30 cellular contexts compared by ENCODE assay signal in genomic region chr17:37535906-37536305, GRCh38.
"Had no signal": no experiment of that assay in that cellular context is flagged by ENCODE, and none has a peak within 500 bp of the region (broad histone marks: within the 10 kb centered on the region; RNA-seq: fewer than 3 reads in every experiment).

No MANE protein-coding gene starts in this region.

- H3K27ac Mint-ChIP-seq: activated CD4-positive, alpha-beta T cell treated with anti-CD3 and anti-CD28 coated beads, Interleukin-2, amount 10 ng/mL, durations not matched to agents 7 days and 5 days; activated CD8-positive, alpha-beta memory T cell treated with anti-CD3 and anti-CD28 coated beads, Interleukin-2, amount 10 ng/mL, durations not matched to agents 7 days and 5 days had no signal

- H3K27me3 Mint-ChIP-seq: activated CD4-positive, alpha-beta T cell treated with anti-CD3 and anti-CD28 coated beads, Interleukin-2, amount 10 ng/mL, durations not matched to agents 7 days and 5 days; activated CD8-positive, alpha-beta memory T cell treated with anti-CD3 and anti-CD28 coated beads, Interleukin-2, amount 10 ng/mL, durations not matched to agents 7 days and 5 days; T-cell had no signal

- H3K4me3 ChIP-seq: MG63, SJSA1 had no signal

- H3K9me3 ChIP-seq: MG63, SJSA1, SK-N-SH had no signal

- H3K4me1 ChIP-seq: SJSA1 had no signal

- H3K27ac ChIP-seq: brain microvascular endothelial cell, SJSA1 had no signal

- H3K4me1 Mint-ChIP-seq: activated CD4-positive, alpha-beta T cell treated with anti-CD3 and anti-CD28 coated beads, Interleukin-2, amount 10 ng/mL, durations not matched to agents 7 days and 5 days; activated CD8-positive, alpha-beta memory T cell treated with anti-CD3 and anti-CD28 coated beads, Interleukin-2, amount 10 ng/mL, durations not matched to agents 7 days and 5 days; T-cell had no signal

- H3K4me3 Mint-ChIP-seq: activated CD4-positive, alpha-beta T cell treated with anti-CD3 and anti-CD28 coated beads, Interleukin-2, amount 10 ng/mL, durations not matched to agents 7 days and 5 days; activated CD8-positive, alpha-beta memory T cell treated with anti-CD3 and anti-CD28 coated beads, Interleukin-2, amount 10 ng/mL, durations not matched to agents 7 days and 5 days; T-cell; T-helper 2 cell treated with Interferon-gamma antibody and Interleukin-4, amounts not matched to agents 5 μg/mL and 100 μg/mL, for 36 hours had no signal

- H3K9me3 Mint-ChIP-seq: activated CD4-positive, alpha-beta T cell treated with anti-CD3 and anti-CD28 coated beads, Interleukin-2, amount 10 ng/mL, durations not matched to agents 7 days and 5 days; T-cell; T-helper 2 cell treated with Interferon-gamma antibody and Interleukin-4, amounts not matched to agents 5 μg/mL and 100 μg/mL, for 36 hours had no signal

- ATAC-seq: activated CD8-positive, alpha-beta memory T cell treated with anti-CD3 and anti-CD28 coated beads, Interleukin-2, amount 10 ng/mL, durations not matched to agents 7 days and 5 days; Panc1; T-cell had no signal

- DNase-seq: activated CD4-positive, alpha-beta T cell treated with anti-CD3 and anti-CD28 coated beads, Interleukin-2, amount 10 ng/mL, durations not matched to agents 7 days and 5 days; activated CD4-positive, alpha-beta T cell treated with anti-CD3 and anti-CD28 coated beads, Interleukin-2, amount 50 U/mL, for 48 hours; activated CD8-positive, alpha-beta memory T cell treated with anti-CD3 and anti-CD28 coated beads for 24 hours; activated CD8-positive, alpha-beta memory T cell treated with anti-CD3 and anti-CD28 coated beads, Interleukin-2, amount 10 ng/mL, durations not matched to agents 7 days and 5 days; activated CD8-positive, alpha-beta memory T cell treated with anti-CD3 and anti-CD28 coated beads, Interleukin-2, amount 50 U/mL, for 48 hours; activated effector memory CD4-positive, alpha-beta T cell treated with anti-CD3 and anti-CD28 coated beads, Interleukin-2, amount 50 U/mL, for 16 hours; activated naive CD4-positive, alpha-beta T cell; activated naive CD4-positive, alpha-beta T cell treated with anti-CD3 and anti-CD28 coated beads, Interleukin-2, amount 50 U/mL, for 16 hours; activated T-cell treated with anti-CD3 and anti-CD28 coated beads, Interleukin-2, amount 50 U/mL, for 48 hours; amniotic stem cell; aorta; brain microvascular endothelial cell; central memory CD4-positive, alpha-beta T cell; Kasumi-1; KG1; MG63; NCI-H1048; NCI-H1105 treated with DMSO at 0.1 percent for 48 hours; NCI-H1436; NCI-H1694 treated with DMSO at 0.1 percent for 48 hours; NCI-H2029 treated with DMSO at 0.1 percent for 48 hours; NCI-H226; NCI-H446 treated with DMSO at 0.1 percent for 48 hours; NCI-H524 treated with DMSO at 0.1 percent for 48 hours; SHP77 treated with DMSO at 0.1 percent for 48 hours; SK-N-SH; T-cell had no signal

- H3K27me3 ChIP-seq: brain microvascular endothelial cell, MG63, SJSA1 had no signal
